ENCODE assay signal across 26 cellular contexts in genomic region chr18:80182855-80183254, GRCh38.
"Had no signal": no experiment of that assay in that cellular context is flagged by ENCODE, and none has a peak within 500 bp of the region (broad histone marks: within the 10 kb centered on the region; RNA-seq: fewer than 3 reads in every experiment).

No MANE protein-coding gene starts in this region.

- H3K27ac ChIP-seq: coronary artery, esophagus muscularis mucosa, foreskin keratinocyte, gastroesophageal sphincter, heart left ventricle, left ventricle myocardium inferior, pancreas, right lobe of liver, tibial artery had no signal

- H3K9me3 ChIP-seq: esophagus muscularis mucosa, gastroesophageal sphincter, heart left ventricle, left ventricle myocardium inferior, pancreas, right lobe of liver, tibial artery had no signal

- H3K36me3 Mint-ChIP-seq: memory B cell, naive B cell, type B pancreatic cell had no signal

- H3K9me3 Mint-ChIP-seq: central memory CD8-positive, alpha-beta T cell; memory B cell; naive B cell; nephron progenitor cell; type B pancreatic cell had no signal

- H3K4me3 Mint-ChIP-seq: central memory CD8-positive, alpha-beta T cell; memory B cell; naive B cell; nephron progenitor cell; stimulated activated naive CD8-positive, alpha-beta T cell treated with anti-CD3 and anti-CD28 coated beads, Interleukin-15, amount 100 ng/mL, for 72 hours had no signal

- ATAC-seq: foreskin keratinocyte; heart left ventricle; left colon; pancreas; stimulated activated naive CD8-positive, alpha-beta T cell treated with anti-CD3 and anti-CD28 coated beads, Interleukin-15, amount 100 ng/mL, for 72 hours had no signal

- H3K4me3 ChIP-seq: coronary artery, esophagus muscularis mucosa, gastroesophageal sphincter, heart left ventricle, left ventricle myocardium inferior, lung, pancreas, right lobe of liver, tibial artery had no signal

- H3K27me3 Mint-ChIP-seq: central memory CD8-positive, alpha-beta T cell; type B pancreatic cell had no signal

- DNase-seq: dermis blood vessel endothelial cell; effector memory CD4-positive, alpha-beta T cell; foreskin keratinocyte; hippocampal formation; kidney glomerular epithelial cell; left colon; left ventricle myocardium inferior; naive B cell; nephron progenitor cell; nucleus accumbens; pancreas; right lobe of liver; small intestine; stimulated activated CD4-positive, alpha-beta T cell treated with anti-CD3 and anti-CD28 coated beads, Interleukin-15, amount 100 ng/mL, for 24 hours; stimulated activated CD4-positive, alpha-beta T cell treated with anti-CD3 and anti-CD28 coated beads, Interleukin-2, amount 100 ng/mL, for 48 hours; stimulated activated naive CD4-positive, alpha-beta T cell; stimulated activated naive CD8-positive, alpha-beta T cell treated with anti-CD3 and anti-CD28 coated beads, Interleukin-15, amount 100 ng/mL, for 72 hours had no signal

- H3K4me1 Mint-ChIP-seq: stimulated activated naive CD8-positive, alpha-beta T cell treated with anti-CD3 and anti-CD28 coated beads, Interleukin-15, amount 100 ng/mL, for 72 hours had no signal

- H3K4me1 ChIP-seq: gastroesophageal sphincter, heart left ventricle, left ventricle myocardium inferior, pancreas, right lobe of liver, tibial artery had no signal

- H3K27ac Mint-ChIP-seq: memory B cell had no signal

- H3K27me3 ChIP-seq: esophagus muscularis mucosa, foreskin keratinocyte, gastroesophageal sphincter, heart left ventricle, pancreas, right lobe of liver, tibial artery had no signal

- H3K36me3 ChIP-seq: esophagus muscularis mucosa, gastroesophageal sphincter, heart left ventricle, left ventricle myocardium inferior, pancreas, right lobe of liver, tibial artery had no signal
